19 cellular contexts compared by ENCODE assay signal in genomic region chr4:186840771-186841301, GRCh38.
DNase-seq lines count a peak whose midpoint lies in the region; ATAC-seq and TF ChIP-seq lines count a peak whose summit lies in the region.
"Had no signal": no experiment of that assay in that cellular context is flagged by ENCODE, and none has a peak within 500 bp of the region (broad histone marks: within the 10 kb centered on the region; RNA-seq: fewer than 3 reads in every experiment).

No MANE protein-coding gene starts in this region.

- TF ChIP-seq POLR2A in esophagus muscularis mucosa (IDR thresholded peaks at IDR 0.05; ENCODE audit: low read depth): no peak

- no peaks in the 10 kb centered on the region for H3K27me3 Mint-ChIP-seq in activated naive CD8-positive, alpha-beta T cell treated with anti-CD3 and anti-CD28 coated beads for 36 hours
- H3K27me3 Mint-ChIP-seq: activated CD8-positive, alpha-beta T cell treated with anti-CD3 and anti-CD28 coated beads for 36 hours; IgD-negative memory B cell; natural killer cell treated with Interleukin-12 subunit alpha and Interleukin-12 subunit beta and Interleukin-15 and Interleukin-18, amount 100 ng/mL, for 72 hours had no signal

- WGBS in esophagus muscularis mucosa: 84% methylated on average over 19 of the region's 21 CpGs

- no peaks in the 10 kb centered on the region for H3K4me1 Mint-ChIP-seq in activated naive CD8-positive, alpha-beta T cell treated with anti-CD3 and anti-CD28 coated beads for 36 hours
- H3K4me1 Mint-ChIP-seq: IgD-negative memory B cell had no signal

- H3K79me2 ChIP-seq in ACC112 (ENCODE audit: control insufficient read depth, insufficient read depth, low read length, unreplicated experiment) (peaks cover 34% of the 10 kb centered on the region), parathyroid adenoma (no peaks in the 10 kb centered on the region)

- no peak overlapping the region for H3K27ac Mint-ChIP-seq in activated naive CD8-positive, alpha-beta T cell treated with anti-CD3 and anti-CD28 coated beads for 36 hours
- H3K27ac Mint-ChIP-seq: activated CD8-positive, alpha-beta T cell treated with anti-CD3 and anti-CD28 coated beads for 36 hours; IgD-negative memory B cell; natural killer cell treated with Interleukin-12 subunit alpha and Interleukin-12 subunit beta and Interleukin-15 and Interleukin-18, amount 100 ng/mL, for 72 hours had no signal

- DNase-seq in MG63 (peak; percentile 84), esophagus muscularis mucosa (ENCODE audit: extremely low spot score) (no peak)
- DNase-seq in activated naive CD8-positive, alpha-beta T cell treated with anti-CD3 and anti-CD28 coated beads for 36 hours: no peak
- no peak for DNase-seq in activated T-cell treated with anti-CD3 and anti-CD28 coated beads, Interleukin-2, amount 50 U/mL, for 48 hours
- DNase-seq: activated CD8-positive, alpha-beta T cell treated with anti-CD3 and anti-CD28 coated beads for 36 hours; activated effector memory CD4-positive, alpha-beta T cell treated with Interleukin-2 at 50 U/mL for 16 hours; effector CD4-positive, alpha-beta T cell; glutamatergic neuron; NCI-H146; NCI-H510A treated with DMSO at 0.1 percent for 48 hours; spleen; T1000 had no signal

- no peak overlapping the region for H3K4me2 ChIP-seq in parathyroid adenoma (ENCODE audit: low read length)

- ATAC-seq in HG03442 (IDR thresholded peaks at IDR 0.05; ENCODE audit: unreplicated experiment): no peak
- ATAC-seq in HG03135 (IDR thresholded peaks at IDR 0.05; ENCODE audit: unreplicated experiment): no peak
- ATAC-seq: activated CD8-positive, alpha-beta T cell treated with anti-CD3 and anti-CD28 coated beads for 36 hours; left lobe of liver; natural killer cell treated with Interleukin-12 subunit alpha and Interleukin-12 subunit beta and Interleukin-15 and Interleukin-18, amount 100 ng/mL, for 72 hours had no signal

- peak overlapping the region; percentile 98 for H3K27ac ChIP-seq in ACC112 (ENCODE audit: low read depth, low read length)
- peak overlapping the region; percentile 73 to 80 (median 78) for H3K27ac ChIP-seq in esophagus muscularis mucosa (replicated peaks in 1 of 4)
- no peak overlapping the region for H3K27ac ChIP-seq in parathyroid adenoma

- H2AFZ ChIP-seq in ACC112 (ENCODE audit: low read length, unreplicated experiment) (peak overlapping the region; percentile 59), parathyroid adenoma (no peak overlapping the region)

- H3K9me3 ChIP-seq in MG63 (no peaks in the 10 kb centered on the region), esophagus muscularis mucosa (no peaks in the 10 kb centered on the region), parathyroid adenoma (ENCODE audit: control insufficient read depth, low read length) (no peaks in the 10 kb centered on the region)

- no peak overlapping the region for H3K9ac ChIP-seq in parathyroid adenoma

- H3K9me3 Mint-ChIP-seq in activated naive CD8-positive, alpha-beta T cell treated with anti-CD3 and anti-CD28 coated beads for 36 hours: peaks cover 14% of the 10 kb centered on the region

- H3K27me3 ChIP-seq in ACC112 (ENCODE audit: insufficient read depth, low read length) (no peaks in the 10 kb centered on the region), MG63 (no peaks in the 10 kb centered on the region), esophagus muscularis mucosa (no peaks in the 10 kb centered on the region), parathyroid adenoma (ENCODE audit: control insufficient read depth, insufficient read depth, low read length) (no peaks in the 10 kb centered on the region)
- H3K27me3 ChIP-seq: spleen had no signal

- H3K36me3 ChIP-seq in ACC112 (ENCODE audit: insufficient read depth, low read length): peaks cover 4% of the 10 kb centered on the region; the same call in 1 of the 2 replicates
- H3K36me3 ChIP-seq in MG63: no peaks in the 10 kb centered on the region; the same call in 1 of the 2 replicates
- H3K36me3 ChIP-seq in esophagus muscularis mucosa: no peaks in the 10 kb centered on the region
- H3K36me3 ChIP-seq in parathyroid adenoma (ENCODE audit: control insufficient read depth, insufficient read depth, low read length): no peaks in the 10 kb centered on the region
- H3K36me3 ChIP-seq: spleen had no signal

- TF ChIP-seq CTCF in esophagus muscularis mucosa (IDR thresholded peaks at IDR 0.05) (no peak), parathyroid adenoma (IDR thresholded peaks at IDR 0.05) (no peak)

- no peak overlapping the region for H3K4me3 Mint-ChIP-seq in activated naive CD8-positive, alpha-beta T cell treated with anti-CD3 and anti-CD28 coated beads for 36 hours
- H3K4me3 Mint-ChIP-seq: activated CD8-positive, alpha-beta T cell treated with anti-CD3 and anti-CD28 coated beads for 36 hours; IgD-negative memory B cell; natural killer cell treated with Interleukin-12 subunit alpha and Interleukin-12 subunit beta and Interleukin-15 and Interleukin-18, amount 100 ng/mL, for 72 hours had no signal

- H3K36me3 Mint-ChIP-seq in activated naive CD8-positive, alpha-beta T cell treated with anti-CD3 and anti-CD28 coated beads for 36 hours: no peaks in the 10 kb centered on the region
- H3K36me3 Mint-ChIP-seq: natural killer cell treated with Interleukin-12 subunit alpha and Interleukin-12 subunit beta and Interleukin-15 and Interleukin-18, amount 100 ng/mL, for 72 hours had no signal

- peaks cover 28% of the 10 kb centered on the region for H3K4me1 ChIP-seq in ACC112 (ENCODE audit: control insufficient read depth, insufficient read depth, low read length, unreplicated experiment)
- peaks cover 11 to 40% (median 36%) of the 10 kb centered on the region in 4 donors for H3K4me1 ChIP-seq in esophagus muscularis mucosa
- no peaks in the 10 kb centered on the region for H3K4me1 ChIP-seq in parathyroid adenoma

- TF ChIP-seq EP300 in esophagus muscularis mucosa (IDR thresholded peaks at IDR 0.05): no peak

- intact Hi-C loops in esophagus muscularis mucosa (cut with DNase I): no loop called here

- H3K4me3 ChIP-seq in ACC112 (ENCODE audit: low read depth, low read length) (peak overlapping the region; percentile 91), MG63 (peak overlapping the region; percentile 64), esophagus muscularis mucosa (peak overlapping the region; percentile 32 to 52 (median 36)), parathyroid adenoma (ENCODE audit: low read depth, low read length) (peak overlapping the region; percentile 2)

Comparison
In these comparisons a context has a peak if more than half of its experiments do, and no peak if none do; other contexts are left out.
1. H3K4me3 ChIP-seq: peak in every context shown above with its lines; median percentile 91 in ACC112; 64 in MG63; 36 in esophagus muscularis mucosa; 2 in parathyroid adenoma.